Comparison of ENCODE assay signal across 8 cellular contexts in genomic region chr17:49565948-49566491, GRCh38. TPM values are rescaled to one million over a fixed set of nuclear protein-coding genes. Genes with fewer than 3 reads are reported as not detected.
DNase-seq lines count a peak whose midpoint lies in the region; ATAC-seq and TF ChIP-seq lines count a peak whose summit lies in the region.

No MANE protein-coding gene starts in this region.

- no peak overlapping the region for H3K4me3 Mint-ChIP-seq in activated T-cell treated with anti-CD3 and anti-CD28 coated beads, Interleukin-2, amount 50 U/mL, for 4 hours

- H3K9me3 Mint-ChIP-seq in activated T-cell treated with anti-CD3 and anti-CD28 coated beads, Interleukin-2, amount 50 U/mL, for 4 hours, result no peaks in the 10 kb centered on the region

- peaks cover 11% of the 10 kb centered on the region for H3K27me3 Mint-ChIP-seq in activated T-cell treated with anti-CD3 and anti-CD28 coated beads, Interleukin-2, amount 50 U/mL, for 4 hours (ENCODE audit: low read depth)

- H3K4me1 ChIP-seq in left lung (peaks cover 5 to 24% of the 10 kb centered on the region in 2 donors), upper lobe of left lung (peaks cover 17 to 43% (median 30%) of the 10 kb centered on the region in 4 donors)

- peaks cover 15% of the 10 kb centered on the region for H3K4me1 Mint-ChIP-seq in activated T-cell treated with anti-CD3 and anti-CD28 coated beads, Interleukin-2, amount 50 U/mL, for 4 hours (ENCODE audit: low read depth)

- peak in 1 of 4 donors; percentile 66 for TF ChIP-seq EP300 in upper lobe of left lung (IDR thresholded peaks at IDR 0.05)

- H3K27me3 ChIP-seq in left lung (peaks cover 0 to 11% of the 10 kb centered on the region in 2 donors), upper lobe of left lung (no peaks in the 10 kb centered on the region)

- WGBS in upper lobe of left lung, 2 donors, result 14 to 18% methylated on average over 14 of the region's 14 CpGs

- H3K36me3 ChIP-seq in left lung (no peaks in the 10 kb centered on the region), upper lobe of left lung (no peaks in the 10 kb centered on the region)

- H3K9me3 ChIP-seq in left lung (no peaks in the 10 kb centered on the region), upper lobe of left lung (no peaks in the 10 kb centered on the region)

- intact Hi-C loops in left lung (cut with DNase I), result no loop called here

- H3K4me3 ChIP-seq in left lung (no peak overlapping the region), upper lobe of left lung (no peak overlapping the region)

- peak; percentile 4 for DNase-seq in activated T-cell treated with anti-CD3 and anti-CD28 coated beads, Interleukin-2, amount 50 U/mL, for 1 hour
- no peak for DNase-seq in activated T-cell treated with anti-CD3 and anti-CD28 coated beads, Interleukin-2, amount 50 U/mL, for 4 hours
- DNase-seq in astrocyte of the hippocampus (ENCODE audit: low read depth, low spot score), result peak; percentile 28
- peak in 1 of 2 donors; percentile 83 for DNase-seq in left lung
- peak in 1 of 2 donors; percentile 92 for DNase-seq in upper lobe of left lung
- no peak for DNase-seq in GM19238 (ENCODE audit: insufficient read length, low spot score)
- DNase-seq in hippocampal formation (lab: John Stamatoyannopoulos, UW), result no peak
- DNase-seq in stimulated activated CD4-positive, alpha-beta T cell treated with anti-CD3 and anti-CD28 coated beads, Interleukin-1b, Interleukin-23, amount 100 ng/mL, for 48 hours, result no peak

- TF ChIP-seq CTCF in left lung (IDR thresholded peaks at IDR 0.05) (no peak), upper lobe of left lung (IDR thresholded peaks at IDR 0.05) (no peak)

- TF ChIP-seq POLR2A in upper lobe of left lung (IDR thresholded peaks at IDR 0.05), result peak in 2 of 4 donors; percentile 3 to 51

- H3K27ac ChIP-seq in left lung (peak overlapping the region; percentile 18 to 35), upper lobe of left lung (peak overlapping the region in 3 of 4 donors; percentile 45 to 82 (median 58))

- ATAC-seq in activated T-cell treated with anti-CD3 and anti-CD28 coated beads, Interleukin-2, amount 50 U/mL, for 4 hours, result no peak
- ATAC-seq in left lung (peak; percentile 67), upper lobe of left lung (ENCODE audit: low FRiP score in 2 of 2) (peak; percentile 39 to 75)

- H3K36me3 Mint-ChIP-seq in activated T-cell treated with anti-CD3 and anti-CD28 coated beads, Interleukin-2, amount 50 U/mL, for 4 hours (ENCODE audit: insufficient read depth), result no peaks in the 10 kb centered on the region

RNA-seq across cellular contexts. Expression of gene NXPH3, which starts 9.7 kb away (rescaled TPM):
- under 1 TPM in 1 of 3 donors, not detected in 2; 0.19 TPM for total RNA-seq in activated T-cell treated with anti-CD3 and anti-CD28 coated beads, Interleukin-2, amount 50 U/mL, for 4 hours
- total RNA-seq in left lung (1 to 10 TPM; 2.1 to 2.7 TPM), upper lobe of left lung (1 to 10 TPM; 1.2 to 6.6 (median 4.6) TPM)

Comparison
In these comparisons a context has a peak if more than half of its experiments do, and no peak if none do; other contexts are left out.
1. DNase-seq: peak in activated T-cell treated with anti-CD3 and anti-CD28 coated beads, Interleukin-2, amount 50 U/mL, for 1 hour (single experiment) and astrocyte of the hippocampus (single experiment); none in activated T-cell treated with anti-CD3 and anti-CD28 coated beads, Interleukin-2, amount 50 U/mL, for 4 hours (single experiment), GM19238 (single experiment), hippocampal formation (0 of 2) and stimulated activated CD4-positive, alpha-beta T cell treated with anti-CD3 and anti-CD28 coated beads, Interleukin-1b, Interleukin-23, amount 100 ng/mL, for 48 hours (single experiment).
2. ATAC-seq: peak in left lung (single experiment) and upper lobe of left lung (2 of 2); none in activated T-cell treated with anti-CD3 and anti-CD28 coated beads, Interleukin-2, amount 50 U/mL, for 4 hours (0 of 2).